9 cellular contexts compared by ENCODE assay signal in the genomic region with DNA sequence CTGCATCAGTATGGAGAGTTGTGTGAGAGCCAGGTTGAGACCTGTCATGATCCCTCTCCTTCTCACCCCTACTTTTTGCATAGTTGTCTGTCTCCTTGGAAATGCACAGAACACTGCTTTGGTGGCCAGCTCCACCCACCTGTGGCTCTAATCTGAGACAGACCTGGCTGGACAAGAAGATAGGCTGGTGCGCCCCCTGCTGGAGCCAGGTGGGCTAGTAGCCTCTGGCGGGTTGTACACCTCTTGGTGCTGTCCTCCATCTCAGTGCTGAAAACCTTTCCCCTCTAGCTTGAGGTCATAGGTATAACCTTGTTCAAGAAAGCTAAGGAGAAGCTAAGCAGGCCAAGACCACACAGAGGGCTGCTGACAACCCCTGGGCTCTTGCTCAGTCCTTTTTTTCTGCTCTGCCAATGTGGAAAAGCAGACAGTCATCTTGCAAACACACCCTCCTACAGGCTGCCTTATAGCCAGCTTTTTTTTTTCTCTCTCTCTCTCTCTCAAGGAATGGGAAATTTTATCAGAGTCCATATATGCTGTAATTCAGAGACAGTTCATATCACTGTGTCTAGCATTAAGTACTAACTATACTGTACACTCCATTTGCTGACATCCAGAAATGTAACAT. TPM values are rescaled to one million over a fixed set of nuclear protein-coding genes. Genes with fewer than 3 reads are reported as not detected.
DNase-seq lines count a peak whose midpoint lies in the region; ATAC-seq and TF ChIP-seq lines count a peak whose summit lies in the region.
"Had no signal": no experiment of that assay in that cellular context is flagged by ENCODE, and none has a peak within 500 bp of the region (broad histone marks: within the 10 kb centered on the region; RNA-seq: fewer than 3 reads in every experiment).

No MANE protein-coding gene starts in this region.

- no peaks in the 10 kb centered on the region for H3K4me1 Mint-ChIP-seq in CD4-positive, alpha-beta T cell (ENCODE audit: low read depth)

- no peak overlapping the region for H3K4me3 ChIP-seq in astrocyte of the cerebellum (ENCODE audit: low read depth, low read length)
- H3K4me3 ChIP-seq: SK-N-MC had no signal

- no peak for ATAC-seq in CD4-positive, alpha-beta T cell (ENCODE audit: poor library complexity)
- ATAC-seq in GM18868 (IDR thresholded peaks at IDR 0.05; ENCODE audit: unreplicated experiment) = peak; percentile 77
- peak; percentile 76 for ATAC-seq in HG03432 (IDR thresholded peaks at IDR 0.05; ENCODE audit: unreplicated experiment)
- no peak for ATAC-seq in stimulated activated naive CD8-positive, alpha-beta T cell treated with anti-CD3 and anti-CD28 coated beads, Interleukin-15, Interleukin-2, amounts not matched to agents 100 U/mL and 50 U/mL, for 24 hours

- no peaks in the 10 kb centered on the region for H3K9me3 Mint-ChIP-seq in CD4-positive, alpha-beta T cell

- H3K27me3 ChIP-seq in CD4-positive, alpha-beta T cell (ENCODE audit: control insufficient read depth, insufficient read depth, low read length) = peaks cover 3% of the 10 kb centered on the region

- no peak overlapping the region for H3K27ac Mint-ChIP-seq in CD4-positive, alpha-beta T cell

- peak in 1 of 10 experiments; percentile 2 for DNase-seq in CD4-positive, alpha-beta T cell
- peak; percentile 92 for DNase-seq in NCI-H774 (lab: John Stamatoyannopoulos, UW)
- peak; percentile 1 for DNase-seq in astrocyte of the cerebellum (ENCODE audit: low read depth)
- peak; percentile 95 for DNase-seq in left kidney (ENCODE audit: low read depth, low spot score)
- DNase-seq in stimulated activated naive CD8-positive, alpha-beta T cell treated with anti-CD3 and anti-CD28 coated beads, Interleukin-15, Interleukin-2, amounts not matched to agents 100 U/mL and 50 U/mL, for 24 hours = peak; percentile 64
- no peak for DNase-seq in HPDE6-E6E7 (ENCODE audit: extremely low spot score)

- in situ Hi-C loops in astrocyte of the cerebellum (cut with HindIII; ENCODE audit: low sequenced_read_pairs) = no loop called here

- no peak overlapping the region for H3K4me3 Mint-ChIP-seq in CD4-positive, alpha-beta T cell

- CTCF ChIA-PET in CD4-positive, alpha-beta T cell (lab: Charles Lee) = no interaction called here

- intact Hi-C loops in CD4-positive, alpha-beta T cell (cut with DNase I, micrococcal nuclease) = no loop called here

- no peaks in the 10 kb centered on the region for H3K9me3 ChIP-seq in CD4-positive, alpha-beta T cell (ENCODE audit: control insufficient read depth, low read length)

- H3K27me3 Mint-ChIP-seq in CD4-positive, alpha-beta T cell = peaks cover 59% of the 10 kb centered on the region

- H3K27ac ChIP-seq in CD4-positive, alpha-beta T cell (ENCODE audit: low read depth, low read length) = no peak overlapping the region
- H3K27ac ChIP-seq: SK-N-MC had no signal

- no peaks in the 10 kb centered on the region for H3K36me3 Mint-ChIP-seq in CD4-positive, alpha-beta T cell (ENCODE audit: low read depth)

- POLR2A ChIA-PET in CD4-positive, alpha-beta T cell (lab: Charles Lee) = no interaction called here

- peak; percentile 15 for TF ChIP-seq CTCF in CD4-positive, alpha-beta T cell (IDR thresholded peaks at IDR 0.05)
- TF ChIP-seq CTCF in astrocyte of the cerebellum (IDR thresholded peaks at IDR 0.05; ENCODE audit: low read depth, low read length, missing control alignments) = peak; percentile 76

RNA-seq across cellular contexts. Expression of gene SPATA6, which starts 58.8 kb away (rescaled TPM):
- total RNA-seq in CD4-positive, alpha-beta T cell = 1 to 10 TPM; 3.2 to 4.1 TPM

Comparison
In these comparisons a context has a peak if more than half of its experiments do, and no peak if none do; other contexts are left out.
1. ATAC-seq: peak in GM18868 (single experiment) and HG03432 (single experiment); none in CD4-positive, alpha-beta T cell (single experiment) and stimulated activated naive CD8-positive, alpha-beta T cell treated with anti-CD3 and anti-CD28 coated beads, Interleukin-15, Interleukin-2, amounts not matched to agents 100 U/mL and 50 U/mL, for 24 hours (single experiment).